2 cellular contexts compared by ENCODE assay signal in the genomic region with DNA sequence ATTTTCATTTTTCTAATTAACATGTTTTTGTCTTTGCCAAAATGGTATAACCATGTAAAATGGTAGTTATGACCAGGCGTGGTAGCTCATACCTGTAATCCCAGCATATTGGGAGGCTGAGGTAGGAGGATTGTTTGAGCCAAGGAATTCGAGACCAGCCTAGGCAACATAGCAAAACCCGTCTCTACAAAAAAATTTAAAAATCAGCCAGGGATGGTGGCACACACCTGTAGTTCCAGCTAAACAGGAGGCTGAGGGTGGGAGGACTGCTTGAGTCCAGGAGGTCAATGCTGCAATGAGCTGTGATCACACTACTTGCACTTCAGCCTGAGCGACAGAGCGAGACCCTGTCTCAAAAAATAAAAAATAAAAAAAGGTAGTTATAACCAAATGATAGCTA.
TF ChIP-seq lines count a peak whose summit lies in the region.

No MANE protein-coding gene starts in this region.

TF ChIP-seq in HepG2, 621 proteins besides CTCF, POLR2A, EP300 and RAD21:
- TF ChIP-seq ZNF292 (CRISPR knock-in tag; IDR thresholded peaks at IDR 0.05; ENCODE audit: borderline replicate concordance, low read depth), result no peak

TF ChIP-seq in neural cell, 6 proteins besides CTCF, POLR2A, EP300 and RAD21:
- TF ChIP-seq MXI1 (conservative IDR thresholded peaks at IDR 0.05; ENCODE audit: poor library complexity, severe bottlenecking), result no peak
- TF ChIP-seq TAF1 (IDR thresholded peaks at IDR 0.05; ENCODE audit: low read depth), result no peak
- TF ChIP-seq SMC3 (conservative IDR thresholded peaks at IDR 0.05; ENCODE audit: poor library complexity), result no peak
- TF ChIP-seq, protein P1, sequence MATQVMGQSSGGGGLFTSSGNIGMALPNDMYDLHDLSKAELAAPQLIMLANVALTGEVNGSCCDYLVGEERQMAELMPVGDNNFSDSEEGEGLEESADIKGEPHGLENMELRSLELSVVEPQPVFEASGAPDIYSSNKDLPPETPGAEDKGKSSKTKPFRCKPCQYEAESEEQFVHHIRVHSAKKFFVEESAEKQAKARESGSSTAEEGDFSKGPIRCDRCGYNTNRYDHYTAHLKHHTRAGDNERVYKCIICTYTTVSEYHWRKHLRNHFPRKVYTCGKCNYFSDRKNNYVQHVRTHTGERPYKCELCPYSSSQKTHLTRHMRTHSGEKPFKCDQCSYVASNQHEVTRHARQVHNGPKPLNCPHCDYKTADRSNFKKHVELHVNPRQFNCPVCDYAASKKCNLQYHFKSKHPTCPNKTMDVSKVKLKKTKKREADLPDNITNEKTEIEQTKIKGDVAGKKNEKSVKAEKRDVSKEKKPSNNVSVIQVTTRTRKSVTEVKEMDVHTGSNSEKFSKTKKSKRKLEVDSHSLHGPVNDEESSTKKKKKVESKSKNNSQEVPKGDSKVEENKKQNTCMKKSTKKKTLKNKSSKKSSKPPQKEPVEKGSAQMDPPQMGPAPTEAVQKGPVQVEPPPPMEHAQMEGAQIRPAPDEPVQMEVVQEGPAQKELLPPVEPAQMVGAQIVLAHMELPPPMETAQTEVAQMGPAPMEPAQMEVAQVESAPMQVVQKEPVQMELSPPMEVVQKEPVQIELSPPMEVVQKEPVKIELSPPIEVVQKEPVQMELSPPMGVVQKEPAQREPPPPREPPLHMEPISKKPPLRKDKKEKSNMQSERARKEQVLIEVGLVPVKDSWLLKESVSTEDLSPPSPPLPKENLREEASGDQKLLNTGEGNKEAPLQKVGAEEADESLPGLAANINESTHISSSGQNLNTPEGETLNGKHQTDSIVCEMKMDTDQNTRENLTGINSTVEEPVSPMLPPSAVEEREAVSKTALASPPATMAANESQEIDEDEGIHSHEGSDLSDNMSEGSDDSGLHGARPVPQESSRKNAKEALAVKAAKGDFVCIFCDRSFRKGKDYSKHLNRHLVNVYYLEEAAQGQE (IDR thresholded peaks at IDR 0.05; ENCODE audit: borderline replicate concordance), result no peak
- no peak for TF ChIP-seq POLR2AphosphoS5 (IDR thresholded peaks at IDR 0.05)
- TF ChIP-seq EZH2 (IDR thresholded peaks at IDR 0.05; ENCODE audit: borderline replicate concordance, insufficient read depth, low read length, poor library complexity, severe bottlenecking), result no peak
